Comparison of ENCODE assay signal across 2 cellular contexts in genomic region chr22:20565079-20565734, GRCh38.
TF ChIP-seq lines count a peak whose summit lies in the region.

No MANE protein-coding gene starts in this region.

TF ChIP-seq in IMR-90, 13 proteins besides CTCF, POLR2A, EP300 and RAD21:
- no peak for TF ChIP-seq USF2 (IDR thresholded peaks at IDR 0.05; ENCODE audit: low read depth, low read length)
- TF ChIP-seq ELK1 (IDR thresholded peaks at IDR 0.05; ENCODE audit: borderline replicate concordance, low read depth, low read length), result no peak
- TF ChIP-seq RFX5 (IDR thresholded peaks at IDR 0.05; ENCODE audit: low read depth, low read length), result no peak
- no peak for TF ChIP-seq FOS (IDR thresholded peaks at IDR 0.05; ENCODE audit: low read depth, low read length)
- no peak for TF ChIP-seq MAZ (IDR thresholded peaks at IDR 0.05; ENCODE audit: borderline replicate concordance, low read depth, low read length)
- TF ChIP-seq SMC3 (IDR thresholded peaks at IDR 0.05; ENCODE audit: low read depth, low read length), result no peak
- no peak for TF ChIP-seq NFE2L2 (IDR thresholded peaks at IDR 0.05; ENCODE audit: low read depth, low read length)
- no peak for TF ChIP-seq MAFK (IDR thresholded peaks at IDR 0.05; ENCODE audit: low read depth, low read length)
- TF ChIP-seq RCOR1 (IDR thresholded peaks at IDR 0.05; ENCODE audit: insufficient replicate concordance, low read length), result no peak
- no peak for TF ChIP-seq MXI1 (IDR thresholded peaks at IDR 0.05; ENCODE audit: borderline replicate concordance, low read depth, low read length)
- TF ChIP-seq BHLHE40 (IDR thresholded peaks at IDR 0.05; ENCODE audit: low read depth, low read length), result no peak
- no peak for TF ChIP-seq CHD1 (IDR thresholded peaks at IDR 0.05; ENCODE audit: low read depth, low read length)
- TF ChIP-seq CEBPB (IDR thresholded peaks at IDR 0.05; ENCODE audit: low read depth, low read length), result no peak

TF ChIP-seq in K562, 482 proteins besides CTCF, POLR2A, EP300 and RAD21:
- TF ChIP-seq ZNF695 (CRISPR knock-in tag; IDR thresholded peaks at IDR 0.05) (no peak), PTTG1 (tag; IDR thresholded peaks at IDR 0.05; ENCODE audit: low read depth) (no peak), SRSF3 (IDR thresholded peaks at IDR 0.05; ENCODE audit: insufficient read depth, low read length) (0 out of 2 replicates have a peak, but pooled peaks have one; percentile 17), ZNF444 (CRISPR knock-in tag; IDR thresholded peaks at IDR 0.05) (no peak), NFATC3 (IDR thresholded peaks at IDR 0.05) (no peak), SP1 (CRISPR knock-in tag; IDR thresholded peaks at IDR 0.05) (no peak), ZNF740 (CRISPR knock-in tag; IDR thresholded peaks at IDR 0.05) (no peak; the same call in 1 of the 2 replicates), ZNF740 (tag; IDR thresholded peaks at IDR 0.05) (no peak), ERF (CRISPR knock-in tag; IDR thresholded peaks at IDR 0.05) (0 out of 2 replicates have a peak, but pooled peaks have one; percentile 4), NFIX (CRISPR knock-in tag; IDR thresholded peaks at IDR 0.05; ENCODE audit: low read depth) (0 out of 2 replicates have a peak, but pooled peaks have one; percentile 8), MLX (CRISPR knock-in tag; conservative IDR thresholded peaks at IDR 0.05) (0 out of 4 replicates have a peak, but pooled peaks of 1 of the 2 experiments have one; percentile 23), ATF3 (IDR thresholded peaks at IDR 0.05) (no peak), ATF3 (CRISPR knock-in tag; conservative IDR thresholded peaks at IDR 0.05) (no peak; the same call in 1 of the 2 replicates), POLR2B (IDR thresholded peaks at IDR 0.05; ENCODE audit: low read depth, partially characterized antibody) (no peak), ZBTB33 (CRISPR knock-in tag; IDR thresholded peaks at IDR 0.05) (no peak), SREBF2 (CRISPR knock-in tag; IDR thresholded peaks at IDR 0.05) (no peak), CBX8 (IDR thresholded peaks at IDR 0.05; ENCODE audit: borderline replicate concordance, extremely low read depth, low read depth, low read length, poor library complexity, severe bottlenecking) (no peak), ZNF766 (CRISPR knock-in tag; conservative IDR thresholded peaks at IDR 0.05) (no peak), ZNF551 (CRISPR knock-in tag; IDR thresholded peaks at IDR 0.05) (no peak), FOXA3 (CRISPR knock-in tag; conservative IDR thresholded peaks at IDR 0.05 in 1 of 2, IDR thresholded peaks at IDR 0.05 in 1 of 2) (peak in 1 of 2 experiments; percentile 55; a peak in 1 of 4 replicates), KDM5B (IDR thresholded peaks at IDR 0.05; ENCODE audit: insufficient replicate concordance, low read depth, low read length) (peak; percentile 30), ZNF277 (CRISPR knock-in tag; IDR thresholded peaks at IDR 0.05; ENCODE audit: borderline replicate concordance) (peak; percentile 16; the same call in 1 of the 2 replicates)
- TF ChIP-seq, protein P1, sequence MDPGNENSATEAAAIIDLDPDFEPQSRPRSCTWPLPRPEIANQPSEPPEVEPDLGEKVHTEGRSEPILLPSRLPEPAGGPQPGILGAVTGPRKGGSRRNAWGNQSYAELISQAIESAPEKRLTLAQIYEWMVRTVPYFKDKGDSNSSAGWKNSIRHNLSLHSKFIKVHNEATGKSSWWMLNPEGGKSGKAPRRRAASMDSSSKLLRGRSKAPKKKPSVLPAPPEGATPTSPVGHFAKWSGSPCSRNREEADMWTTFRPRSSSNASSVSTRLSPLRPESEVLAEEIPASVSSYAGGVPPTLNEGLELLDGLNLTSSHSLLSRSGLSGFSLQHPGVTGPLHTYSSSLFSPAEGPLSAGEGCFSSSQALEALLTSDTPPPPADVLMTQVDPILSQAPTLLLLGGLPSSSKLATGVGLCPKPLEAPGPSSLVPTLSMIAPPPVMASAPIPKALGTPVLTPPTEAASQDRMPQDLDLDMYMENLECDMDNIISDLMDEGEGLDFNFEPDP (CRISPR knock-in tag; IDR thresholded peaks at IDR 0.05), result no peak
- TF ChIP-seq, protein P2, sequence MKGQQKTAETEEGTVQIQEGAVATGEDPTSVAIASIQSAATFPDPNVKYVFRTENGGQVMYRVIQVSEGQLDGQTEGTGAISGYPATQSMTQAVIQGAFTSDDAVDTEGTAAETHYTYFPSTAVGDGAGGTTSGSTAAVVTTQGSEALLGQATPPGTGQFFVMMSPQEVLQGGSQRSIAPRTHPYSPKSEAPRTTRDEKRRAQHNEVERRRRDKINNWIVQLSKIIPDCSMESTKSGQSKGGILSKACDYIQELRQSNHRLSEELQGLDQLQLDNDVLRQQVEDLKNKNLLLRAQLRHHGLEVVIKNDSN (CRISPR knock-in tag; IDR thresholded peaks at IDR 0.05), result 0 out of 2 replicates have a peak, but pooled peaks have one; percentile 46
- TF ChIP-seq, protein P3, sequence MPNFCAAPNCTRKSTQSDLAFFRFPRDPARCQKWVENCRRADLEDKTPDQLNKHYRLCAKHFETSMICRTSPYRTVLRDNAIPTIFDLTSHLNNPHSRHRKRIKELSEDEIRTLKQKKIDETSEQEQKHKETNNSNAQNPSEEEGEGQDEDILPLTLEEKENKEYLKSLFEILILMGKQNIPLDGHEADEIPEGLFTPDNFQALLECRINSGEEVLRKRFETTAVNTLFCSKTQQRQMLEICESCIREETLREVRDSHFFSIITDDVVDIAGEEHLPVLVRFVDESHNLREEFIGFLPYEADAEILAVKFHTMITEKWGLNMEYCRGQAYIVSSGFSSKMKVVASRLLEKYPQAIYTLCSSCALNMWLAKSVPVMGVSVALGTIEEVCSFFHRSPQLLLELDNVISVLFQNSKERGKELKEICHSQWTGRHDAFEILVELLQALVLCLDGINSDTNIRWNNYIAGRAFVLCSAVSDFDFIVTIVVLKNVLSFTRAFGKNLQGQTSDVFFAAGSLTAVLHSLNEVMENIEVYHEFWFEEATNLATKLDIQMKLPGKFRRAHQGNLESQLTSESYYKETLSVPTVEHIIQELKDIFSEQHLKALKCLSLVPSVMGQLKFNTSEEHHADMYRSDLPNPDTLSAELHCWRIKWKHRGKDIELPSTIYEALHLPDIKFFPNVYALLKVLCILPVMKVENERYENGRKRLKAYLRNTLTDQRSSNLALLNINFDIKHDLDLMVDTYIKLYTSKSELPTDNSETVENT (CRISPR knock-in tag; IDR thresholded peaks at IDR 0.05), result peak; percentile 52; the same call in 1 of the 2 replicates
- TF ChIP-seq, protein P4, sequence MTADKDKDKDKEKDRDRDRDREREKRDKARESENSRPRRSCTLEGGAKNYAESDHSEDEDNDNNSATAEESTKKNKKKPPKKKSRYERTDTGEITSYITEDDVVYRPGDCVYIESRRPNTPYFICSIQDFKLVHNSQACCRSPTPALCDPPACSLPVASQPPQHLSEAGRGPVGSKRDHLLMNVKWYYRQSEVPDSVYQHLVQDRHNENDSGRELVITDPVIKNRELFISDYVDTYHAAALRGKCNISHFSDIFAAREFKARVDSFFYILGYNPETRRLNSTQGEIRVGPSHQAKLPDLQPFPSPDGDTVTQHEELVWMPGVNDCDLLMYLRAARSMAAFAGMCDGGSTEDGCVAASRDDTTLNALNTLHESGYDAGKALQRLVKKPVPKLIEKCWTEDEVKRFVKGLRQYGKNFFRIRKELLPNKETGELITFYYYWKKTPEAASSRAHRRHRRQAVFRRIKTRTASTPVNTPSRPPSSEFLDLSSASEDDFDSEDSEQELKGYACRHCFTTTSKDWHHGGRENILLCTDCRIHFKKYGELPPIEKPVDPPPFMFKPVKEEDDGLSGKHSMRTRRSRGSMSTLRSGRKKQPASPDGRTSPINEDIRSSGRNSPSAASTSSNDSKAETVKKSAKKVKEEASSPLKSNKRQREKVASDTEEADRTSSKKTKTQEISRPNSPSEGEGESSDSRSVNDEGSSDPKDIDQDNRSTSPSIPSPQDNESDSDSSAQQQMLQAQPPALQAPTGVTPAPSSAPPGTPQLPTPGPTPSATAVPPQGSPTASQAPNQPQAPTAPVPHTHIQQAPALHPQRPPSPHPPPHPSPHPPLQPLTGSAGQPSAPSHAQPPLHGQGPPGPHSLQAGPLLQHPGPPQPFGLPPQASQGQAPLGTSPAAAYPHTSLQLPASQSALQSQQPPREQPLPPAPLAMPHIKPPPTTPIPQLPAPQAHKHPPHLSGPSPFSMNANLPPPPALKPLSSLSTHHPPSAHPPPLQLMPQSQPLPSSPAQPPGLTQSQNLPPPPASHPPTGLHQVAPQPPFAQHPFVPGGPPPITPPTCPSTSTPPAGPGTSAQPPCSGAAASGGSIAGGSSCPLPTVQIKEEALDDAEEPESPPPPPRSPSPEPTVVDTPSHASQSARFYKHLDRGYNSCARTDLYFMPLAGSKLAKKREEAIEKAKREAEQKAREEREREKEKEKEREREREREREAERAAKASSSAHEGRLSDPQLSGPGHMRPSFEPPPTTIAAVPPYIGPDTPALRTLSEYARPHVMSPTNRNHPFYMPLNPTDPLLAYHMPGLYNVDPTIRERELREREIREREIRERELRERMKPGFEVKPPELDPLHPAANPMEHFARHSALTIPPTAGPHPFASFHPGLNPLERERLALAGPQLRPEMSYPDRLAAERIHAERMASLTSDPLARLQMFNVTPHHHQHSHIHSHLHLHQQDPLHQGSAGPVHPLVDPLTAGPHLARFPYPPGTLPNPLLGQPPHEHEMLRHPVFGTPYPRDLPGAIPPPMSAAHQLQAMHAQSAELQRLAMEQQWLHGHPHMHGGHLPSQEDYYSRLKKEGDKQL (CRISPR knock-in tag; IDR thresholded peaks at IDR 0.05; ENCODE audit: borderline replicate concordance), result no peak
